Comparison of ENCODE assay signal across 29 cellular contexts in genomic region chr3:165919284-165919683, GRCh38.
"Had no signal": no experiment of that assay in that cellular context is flagged by ENCODE, and none has a peak within 500 bp of the region (broad histone marks: within the 10 kb centered on the region; RNA-seq: fewer than 3 reads in every experiment).

No MANE protein-coding gene starts in this region.

- H3K36me3 Mint-ChIP-seq: activated naive CD8-positive, alpha-beta T cell treated with anti-CD3 and anti-CD28 coated beads for 36 hours; mesothelial cell of epicardium; naive B cell; stimulated activated memory B cell treated with anti-CD40 and anti-IgM and Interleukin-4, amounts not matched to agents 10 μg/mL and 1 μg/mL and 100 μg/mL, for 72 hours; T-cell had no signal

- H3K4me3 ChIP-seq: adrenal gland, body of pancreas, hepatocyte, pancreas, prostate gland, skin epidermis, thyroid gland, upper lobe of right lung had no signal

- H3K27ac ChIP-seq: adrenal gland, body of pancreas, hepatocyte, pancreas, prostate gland, skin epidermis, thyroid gland, upper lobe of right lung, VCaP had no signal

- H3K4me2 ChIP-seq: hepatocyte had no signal

- H3K9me3 ChIP-seq: adrenal gland, body of pancreas, pancreas, prostate gland, thyroid gland, upper lobe of right lung had no signal

- H3K4me1 ChIP-seq: adrenal gland, body of pancreas, pancreas, prostate gland, thyroid gland, upper lobe of right lung had no signal

- DNase-seq: activated CD4-positive, alpha-beta T cell treated with anti-CD3 and anti-CD28 coated beads for 4 hours; activated CD4-positive, alpha-beta T cell treated with anti-CD3 and anti-CD28 coated beads, Interleukin-2, amount 50 U/mL, for 4 hours; activated effector memory CD4-positive, alpha-beta T cell treated with Interleukin-2 at 50 U/mL for 16 hours; activated naive CD4-positive, alpha-beta T cell treated with anti-CD3 and anti-CD28 coated beads for 36 hours; activated naive CD8-positive, alpha-beta T cell treated with anti-CD3 and anti-CD28 coated beads for 36 hours; activated T-cell treated with anti-CD3 and anti-CD28 coated beads for 4 hours; activated T-cell treated with anti-CD3 and anti-CD28 coated beads, Interleukin-2, amount 50 U/mL, for 72 hours; adrenal gland; body of pancreas; effector CD8-positive, alpha-beta T cell; left cardiac atrium; mammary epithelial cell; naive B cell; retina; stimulated activated CD4-positive, alpha-beta T cell treated with anti-CD3 and anti-CD28 coated beads, Interleukin-12 subunit alpha, Interleukin-12 subunit beta, amount 100 ng/mL, for 4 hours; stimulated activated CD4-positive, alpha-beta T cell treated with anti-CD3 and anti-CD28 coated beads, Interleukin-4, amount 100 ng/mL, for 4 hours; stimulated activated CD8-positive, alpha-beta memory T cell treated with anti-CD3 and anti-CD28 coated beads, Interleukin-4, amount 100 ng/mL, for 48 hours; stimulated activated naive CD8-positive, alpha-beta T cell treated with anti-CD3 and anti-CD28 coated beads, Interleukin-15, amount 100 ng/mL, for 72 hours; substantia nigra; T-cell; thyroid gland; upper lobe of right lung had no signal

- H3K27me3 ChIP-seq: adrenal gland, body of pancreas, hepatocyte, pancreas, thyroid gland, upper lobe of right lung had no signal

- H3K36me3 ChIP-seq: adrenal gland, pancreas, prostate gland, thyroid gland, upper lobe of right lung had no signal

- H2AFZ ChIP-seq: hepatocyte had no signal

- H3K4me1 Mint-ChIP-seq: activated naive CD8-positive, alpha-beta T cell treated with anti-CD3 and anti-CD28 coated beads for 36 hours; naive B cell; stimulated activated memory B cell treated with anti-CD40 and anti-IgM and Interleukin-4, amounts not matched to agents 10 μg/mL and 1 μg/mL and 100 μg/mL, for 72 hours; stimulated activated naive CD8-positive, alpha-beta T cell treated with anti-CD3 and anti-CD28 coated beads, Interleukin-15, amount 100 ng/mL, for 72 hours; T-cell had no signal

- H3K4me3 Mint-ChIP-seq: activated naive CD4-positive, alpha-beta T cell treated with anti-CD3 and anti-CD28 coated beads for 36 hours; activated naive CD8-positive, alpha-beta T cell treated with anti-CD3 and anti-CD28 coated beads for 36 hours; activated T-cell treated with anti-CD3 and anti-CD28 coated beads, Interleukin-2, amount 50 U/mL, for 72 hours; mesothelial cell of epicardium; stimulated activated memory B cell treated with anti-CD40 and anti-IgM and Interleukin-4, amounts not matched to agents 10 μg/mL and 1 μg/mL and 100 μg/mL, for 72 hours; stimulated activated naive CD8-positive, alpha-beta T cell treated with anti-CD3 and anti-CD28 coated beads, Interleukin-15, amount 100 ng/mL, for 72 hours; T-cell had no signal

- H3K27ac Mint-ChIP-seq: activated naive CD4-positive, alpha-beta T cell treated with anti-CD3 and anti-CD28 coated beads for 36 hours; activated naive CD8-positive, alpha-beta T cell treated with anti-CD3 and anti-CD28 coated beads for 36 hours; activated T-cell treated with anti-CD3 and anti-CD28 coated beads, Interleukin-2, amount 50 U/mL, for 72 hours; mesothelial cell of epicardium; naive B cell; stimulated activated memory B cell treated with anti-CD40 and anti-IgM and Interleukin-4, amounts not matched to agents 10 μg/mL and 1 μg/mL and 100 μg/mL, for 72 hours; stimulated activated naive CD8-positive, alpha-beta T cell treated with anti-CD3 and anti-CD28 coated beads, Interleukin-15, amount 100 ng/mL, for 72 hours; T-cell had no signal

- H3K27me3 Mint-ChIP-seq: activated naive CD8-positive, alpha-beta T cell treated with anti-CD3 and anti-CD28 coated beads for 36 hours; naive B cell; stimulated activated memory B cell treated with anti-CD40 and anti-IgM and Interleukin-4, amounts not matched to agents 10 μg/mL and 1 μg/mL and 100 μg/mL, for 72 hours; stimulated activated naive CD8-positive, alpha-beta T cell treated with anti-CD3 and anti-CD28 coated beads, Interleukin-15, amount 100 ng/mL, for 72 hours; T-cell had no signal
